ENCODE assay signal across 1 cellular context in genomic region chr6:29749668-29750067, GRCh38.
TF ChIP-seq lines count a peak whose summit lies in the region.

No MANE protein-coding gene starts in this region.

TF ChIP-seq in SK-N-SH treated with all-trans-retinoic acid at 6 μM for 48 hours, 23 proteins besides CTCF, POLR2A, EP300 and RAD21 (continued from another document):
- no peak for TF ChIP-seq TSHZ2 (CRISPR knock-in tag; IDR thresholded peaks at IDR 0.05)
TF ChIP-seq in SK-N-SH treated with all-trans-retinoic acid at 6 μM for 48 hours: peak in this region for 0.
